Comparison of ENCODE assay signal across 9 cellular contexts in the genomic region with DNA sequence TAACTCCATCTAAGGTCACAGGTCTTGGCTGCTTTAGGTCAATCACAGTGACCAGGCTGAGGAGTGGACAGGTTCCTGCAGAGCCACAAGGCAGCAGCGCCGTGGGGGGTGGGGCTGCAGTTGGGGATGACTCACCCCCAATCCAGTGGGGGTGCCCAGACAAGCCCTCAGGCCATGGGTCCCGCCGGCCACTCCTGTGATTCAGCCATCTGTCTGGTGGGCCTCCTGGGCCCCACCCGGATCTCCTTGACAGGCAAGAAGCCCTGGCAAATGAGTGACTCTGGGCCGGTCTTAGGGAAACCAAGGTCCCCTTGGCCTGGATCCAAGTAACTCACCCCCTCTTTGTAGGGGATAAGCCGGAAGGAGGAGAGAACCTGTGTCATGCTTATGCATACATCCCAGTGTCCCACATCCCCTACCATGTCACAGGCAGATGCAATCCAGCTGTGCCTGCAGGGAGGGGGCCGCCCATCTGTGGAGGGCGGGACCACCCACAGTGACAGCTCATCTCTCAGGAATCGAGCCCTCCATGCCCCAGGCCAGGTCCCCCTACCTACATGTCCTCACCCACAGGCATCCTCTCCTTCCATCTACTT. TPM values are rescaled to one million over a fixed set of nuclear protein-coding genes. Genes with fewer than 3 reads are reported as not detected.
DNase-seq lines count a peak whose midpoint lies in the region; ATAC-seq and TF ChIP-seq lines count a peak whose summit lies in the region.
"Had no signal": no experiment of that assay in that cellular context is flagged by ENCODE, and none has a peak within 500 bp of the region (broad histone marks: within the 10 kb centered on the region; RNA-seq: fewer than 3 reads in every experiment).

No MANE protein-coding gene starts in this region.

- peak overlapping the region; percentile 85 to 98 (median 92) for H3K27ac ChIP-seq in gastrocnemius medialis
- H3K27ac ChIP-seq: HL-60 had no signal

- peaks cover 16% of the 10 kb centered on the region for H3K27me3 Mint-ChIP-seq in glutamatergic neuron (ENCODE audit: unreplicated experiment)

- no peaks in the 10 kb centered on the region for H3K9me3 ChIP-seq in gastrocnemius medialis

- in situ Hi-C loops in gastrocnemius medialis (cut with MboI; ENCODE audit: low sequenced_read_pairs in 4 of 4), result no loop called here

- peaks cover 5% of the 10 kb centered on the region for H3K36me3 Mint-ChIP-seq in glutamatergic neuron (ENCODE audit: unreplicated experiment)

- ATAC-seq in gastrocnemius medialis, result no peak
- no peak for ATAC-seq in GM19023 (IDR thresholded peaks at IDR 0.05; ENCODE audit: unreplicated experiment)
- ATAC-seq in GM18909 (IDR thresholded peaks at IDR 0.05; ENCODE audit: poor library complexity, unreplicated experiment), result no peak

- peak overlapping the region in 1 of 4 donors; percentile 45 for H3K4me3 ChIP-seq in gastrocnemius medialis

- H3K27me3 ChIP-seq in gastrocnemius medialis, result no peaks in the 10 kb centered on the region

- TF ChIP-seq CTCF in glutamatergic neuron (IDR thresholded peaks at IDR 0.05; ENCODE audit: partially characterized antibody, unreplicated experiment) (no peak), gastrocnemius medialis (IDR thresholded peaks at IDR 0.05 in 4 of 5, conservative IDR thresholded peaks at IDR 0.05 in 1 of 5) (no peak)

- intact Hi-C loops in gastrocnemius medialis (cut with DNase I; ENCODE audit: low total_unique reads), result no loop called here

- H3K4me1 Mint-ChIP-seq in glutamatergic neuron (ENCODE audit: low read depth, unreplicated experiment), result peaks cover 12% of the 10 kb centered on the region

- no peak overlapping the region for H3K27ac Mint-ChIP-seq in glutamatergic neuron (ENCODE audit: unreplicated experiment)

- DNase-seq in GOT3 (lab: John Stamatoyannopoulos, UW) (peak; percentile 73), T1000 (lab: John Stamatoyannopoulos, UW) (peak; percentile 98), glutamatergic neuron (peak; percentile 48), gastrocnemius medialis (peak in 1 of 2 donors; percentile 59), ecto neural progenitor cell (ENCODE audit: low spot score) (no peak), NCI-H748 treated with DMSO at 0.1 percent for 48 hours (lab: John Stamatoyannopoulos, UW) (no peak)

- H3K4me1 ChIP-seq in gastrocnemius medialis, result peaks cover 53 to 58% of the 10 kb centered on the region in 2 donors

- peaks cover 0 to 17% of the 10 kb centered on the region in 2 donors for H3K36me3 ChIP-seq in gastrocnemius medialis

- H3K4me3 Mint-ChIP-seq in glutamatergic neuron (ENCODE audit: unreplicated experiment), result no peak overlapping the region

- no peak for TF ChIP-seq POLR2A in gastrocnemius medialis (IDR thresholded peaks at IDR 0.05)

- H3K9me3 Mint-ChIP-seq in glutamatergic neuron (ENCODE audit: unreplicated experiment), result peaks cover 10% of the 10 kb centered on the region

RNA-seq across cellular contexts. Expression of gene COL7A1, which starts 0.5 kb away (rescaled TPM):
- total RNA-seq in glutamatergic neuron (ENCODE audit: unreplicated experiment) (62.0 TPM), gastrocnemius medialis (1 to 10 TPM in 2 of 4 donors, under 1 TPM in 2; 0.66 to 1.7 (median 1.1) TPM)

RNA-seq across cellular contexts. Expression of gene UQCRC1, which starts 13.8 kb away (rescaled TPM):
- total RNA-seq in glutamatergic neuron (ENCODE audit: unreplicated experiment) (242 TPM), gastrocnemius medialis (100 to 1,000 TPM; 679 to 861 (median 720) TPM)

RNA-seq across cellular contexts. Expression of gene TMEM89, which starts 25.9 kb away (rescaled TPM):
- total RNA-seq in glutamatergic neuron (ENCODE audit: unreplicated experiment) (not detected), gastrocnemius medialis (not detected)

RNA-seq across cellular contexts. Expression of gene UCN2, which starts 32.0 kb away (rescaled TPM):
- total RNA-seq in glutamatergic neuron (ENCODE audit: unreplicated experiment) (4.3 TPM), gastrocnemius medialis (not detected)

RNA-seq across cellular contexts. Expression of gene PFKFB4, which starts 39.0 kb away (rescaled TPM):
- total RNA-seq in glutamatergic neuron (ENCODE audit: unreplicated experiment), result 40.3 TPM
- total RNA-seq in gastrocnemius medialis, result 1 to 10 TPM in 3 of 4 donors, under 1 TPM in 1; 0.87 to 2.6 (median 1.7) TPM

Comparison
In these comparisons a context has a peak if more than half of its experiments do, and no peak if none do; other contexts are left out.
1. DNase-seq: peak in GOT3 (single experiment), T1000 (single experiment) and glutamatergic neuron (single experiment); none in ecto neural progenitor cell (single experiment) and NCI-H748 treated with DMSO at 0.1 percent for 48 hours (single experiment).
2. RNA of gene COL7A1, which starts 0.5 kb away (total RNA-seq): 62.0 TPM in glutamatergic neuron (single experiment); 0.66 to 1.7 TPM in gastrocnemius medialis; every median in the first group is over 10 times any median in the second.